23 cellular contexts compared by ENCODE assay signal in genomic region chr16:79843145-79843544, GRCh38.
"Had no signal": no experiment of that assay in that cellular context is flagged by ENCODE, and none has a peak within 500 bp of the region (broad histone marks: within the 10 kb centered on the region; RNA-seq: fewer than 3 reads in every experiment).

No MANE protein-coding gene starts in this region.

- FAIRE-seq: endothelial cell of umbilical vein, kidney had no signal

- H3K27ac ChIP-seq: esophagus muscularis mucosa, foreskin keratinocyte, gastroesophageal sphincter, heart left ventricle, hepatocyte, ovary, psoas muscle, sigmoid colon, thoracic aorta, tibial nerve, upper lobe of right lung, uterus had no signal

- H3K9me3 ChIP-seq: esophagus muscularis mucosa, gastroesophageal sphincter, heart left ventricle, ovary, psoas muscle, sigmoid colon, thoracic aorta, tibial nerve, upper lobe of right lung, uterus had no signal

- H3K36me3 Mint-ChIP-seq: memory B cell; natural killer cell; stimulated activated effector memory CD8-positive, alpha-beta T cell treated with anti-CD3 and anti-CD28 coated beads, Interleukin-12 subunit alpha, Interleukin-12 subunit beta, amount 100 ng/mL, for 72 hours had no signal

- H3K4me3 Mint-ChIP-seq: memory B cell; natural killer cell; stimulated activated effector memory CD8-positive, alpha-beta T cell treated with anti-CD3 and anti-CD28 coated beads, Interleukin-12 subunit alpha, Interleukin-12 subunit beta, amount 100 ng/mL, for 72 hours had no signal

- H3K4me1 Mint-ChIP-seq: memory B cell had no signal

- H3K9me3 Mint-ChIP-seq: memory B cell; natural killer cell; stimulated activated effector memory CD8-positive, alpha-beta T cell treated with anti-CD3 and anti-CD28 coated beads, Interleukin-12 subunit alpha, Interleukin-12 subunit beta, amount 100 ng/mL, for 72 hours had no signal

- H3K27ac Mint-ChIP-seq: memory B cell; natural killer cell; stimulated activated effector memory CD8-positive, alpha-beta T cell treated with anti-CD3 and anti-CD28 coated beads, Interleukin-12 subunit alpha, Interleukin-12 subunit beta, amount 100 ng/mL, for 72 hours had no signal

- H3K36me3 ChIP-seq: esophagus muscularis mucosa, gastroesophageal sphincter, heart left ventricle, ovary, sigmoid colon, thoracic aorta, tibial nerve, upper lobe of right lung, uterus had no signal

- DNase-seq: dermis blood vessel endothelial cell; effector memory CD4-positive, alpha-beta T cell; heart left ventricle; kidney; natural killer cell; occipital lobe; ovary; posterior cingulate gyrus; psoas muscle; right cardiac atrium; sigmoid colon; upper lobe of right lung; uterus had no signal

- H3K4me1 ChIP-seq: psoas muscle had no signal

- H3K4me3 ChIP-seq: esophagus muscularis mucosa, gastroesophageal sphincter, heart left ventricle, hepatocyte, lung, ovary, psoas muscle, sigmoid colon, thoracic aorta, tibial nerve, upper lobe of right lung, uterus had no signal

- H3K27me3 ChIP-seq: esophagus muscularis mucosa, foreskin keratinocyte, gastroesophageal sphincter, heart left ventricle, hepatocyte, ovary, sigmoid colon, tibial nerve, upper lobe of right lung, uterus had no signal
